Comparison of ENCODE assay signal across 8 cellular contexts in genomic region chr3:186097663-186098451, GRCh38. TPM values are rescaled to one million over a fixed set of nuclear protein-coding genes. Genes with fewer than 3 reads are reported as not detected.
DNase-seq lines count a peak whose midpoint lies in the region; ATAC-seq and TF ChIP-seq lines count a peak whose summit lies in the region.

No MANE protein-coding gene starts in this region.

- POLR2A ChIA-PET in Panc1 (lab: Charles Lee) = interaction anchor here (1.0 kb wide), 1 partner anchor 10 kb away, joined by 4 read pairs; no protein-coding TSS in a partner anchor

- H3K27ac ChIP-seq in HUES6 (ENCODE audit: low read depth, low read length) (no peak overlapping the region; the same call in 1 of the 2 replicates), Panc1 (ENCODE audit: low read length) (peak overlapping the region; percentile 65), testis (no peak overlapping the region)

- H3K4me3 ChIP-seq in HUES6 (ENCODE audit: low read depth, low read length) (peak overlapping the region; percentile 57), Panc1 (ENCODE audit: low read depth in 2 of 2, low read length in 2 of 2) (peak overlapping the region; percentile 31 to 51), epithelial cell of esophagus (ENCODE audit: low read length) (peak overlapping the region; percentile 9), testis (peak overlapping the region in 1 of 2 donors; percentile 37)

- no peak for TF ChIP-seq POLR2A in testis (IDR thresholded peaks at IDR 0.05)

- 0 to 1% methylated on average over 16 of the region's 16 CpGs for WGBS in testis, 2 donors

- peak overlapping the region; percentile 49 for H3K9ac ChIP-seq in HUES6 (ENCODE audit: low read length)

- peak; percentile 91 for ATAC-seq in Panc1

- H3K4me1 ChIP-seq in HUES6 (ENCODE audit: control insufficient read depth, insufficient read depth, low read length) (peaks cover 60% of the 10 kb centered on the region), Panc1 (ENCODE audit: control insufficient read depth, insufficient read depth, low read length) (peaks cover 36% of the 10 kb centered on the region), testis (peaks cover 23% of the 10 kb centered on the region)

- TF ChIP-seq CTCF in Panc1 (IDR thresholded peaks at IDR 0.05) (no peak), epithelial cell of esophagus (IDR thresholded peaks at IDR 0.05; ENCODE audit: insufficient read depth, low read depth, low read length, missing control alignments) (no peak), testis (IDR thresholded peaks at IDR 0.05) (no peak)

- in situ Hi-C loops in Panc1 (cut with HindIII; ENCODE audit: low pct_unique_long_range_greater_than_20kb, low sequenced_read_pairs) = no loop called here

- H3K36me3 ChIP-seq in HUES6 (ENCODE audit: control insufficient read depth, insufficient read depth, low read length) (no peaks in the 10 kb centered on the region; the same call in 1 of the 2 replicates), Panc1 (ENCODE audit: control insufficient read depth, insufficient read depth, low read length) (peaks cover 16% of the 10 kb centered on the region), testis (ENCODE audit: low read depth, missing control alignments) (no peaks in the 10 kb centered on the region)

- CTCF ChIA-PET in Panc1 (lab: Charles Lee) = interaction anchor here (0.6 kb wide), 2 partner anchors 11 to 118 kb away, joined by 3 to 7 read pairs; no protein-coding TSS in a partner anchor

- H3K27me3 ChIP-seq in HUES6 (ENCODE audit: control insufficient read depth, insufficient read depth, low read length) (peaks cover 24% of the 10 kb centered on the region), Panc1 (ENCODE audit: control insufficient read depth, insufficient read depth, low read length) (no peaks in the 10 kb centered on the region), testis (no peaks in the 10 kb centered on the region)

- no peaks in the 10 kb centered on the region for H3K9me3 ChIP-seq in HUES6 (ENCODE audit: control insufficient read depth, insufficient read depth, low read depth, low read length)
- no peaks in the 10 kb centered on the region for H3K9me3 ChIP-seq in Panc1 (ENCODE audit: control insufficient read depth, insufficient read depth, low read depth, low read length)
- no peaks in the 10 kb centered on the region for H3K9me3 ChIP-seq in testis

- DNase-seq in AG08396 (ENCODE audit: low spot score) = peak; percentile 80
- no peak for DNase-seq in Panc1 (ENCODE audit: low read depth, low spot score)
- DNase-seq in epithelial cell of esophagus (ENCODE audit: low read depth) = peak; percentile 84
- DNase-seq in lung microvascular endothelial cell (ENCODE audit: low read depth in 2 of 2) = peak; percentile 96
- peak; percentile 80 for DNase-seq in testis
- DNase-seq in cortex of kidney (lab: John Stamatoyannopoulos, UW) = no peak
- DNase-seq in activated CD4-positive, alpha-beta T cell treated with anti-CD3 and anti-CD28 coated beads for 4 hours = no peak

- intact Hi-C loops in Panc1 (cut with micrococcal nuclease; ENCODE audit: unreplicated experiment) (no loop called here), testis (cut with DNase I; ENCODE audit: low total_unique reads) (no loop called here)

- no TSS peak for BruUV-seq in Panc1 (replicated peaks; lab: Mats Ljungman, UMichigan)

RNA-seq across cellular contexts. Expression of gene ETV5, which starts 11.0 kb away (rescaled TPM):
- 79.3 TPM for total RNA-seq in Panc1 (2021; ENCODE audit: unreplicated experiment)
- polyA plus RNA-seq in Panc1 (2012; ENCODE audit: insufficient read length) = 43.0 TPM
- total RNA-seq in lung microvascular endothelial cell = 12.7 and 20.9 TPM in 2 replicates
- total RNA-seq in testis = 10 to 100 TPM; 15.7 to 22.4 TPM
- 20.8 TPM for polyA plus RNA-seq in testis (ENCODE audit: insufficient read depth, low read depth, low replicate concordance)

Comparison
In these comparisons a context has a peak if more than half of its experiments do, and no peak if none do; other contexts are left out.
1. DNase-seq: peak in AG08396 (single experiment), epithelial cell of esophagus (single experiment), lung microvascular endothelial cell (2 of 2) and testis (single experiment); none in Panc1 (single experiment), cortex of kidney (single experiment) and activated CD4-positive, alpha-beta T cell treated with anti-CD3 and anti-CD28 coated beads for 4 hours (0 of 2).